ENCODE assay signal across 1 cellular context in the genomic region with DNA sequence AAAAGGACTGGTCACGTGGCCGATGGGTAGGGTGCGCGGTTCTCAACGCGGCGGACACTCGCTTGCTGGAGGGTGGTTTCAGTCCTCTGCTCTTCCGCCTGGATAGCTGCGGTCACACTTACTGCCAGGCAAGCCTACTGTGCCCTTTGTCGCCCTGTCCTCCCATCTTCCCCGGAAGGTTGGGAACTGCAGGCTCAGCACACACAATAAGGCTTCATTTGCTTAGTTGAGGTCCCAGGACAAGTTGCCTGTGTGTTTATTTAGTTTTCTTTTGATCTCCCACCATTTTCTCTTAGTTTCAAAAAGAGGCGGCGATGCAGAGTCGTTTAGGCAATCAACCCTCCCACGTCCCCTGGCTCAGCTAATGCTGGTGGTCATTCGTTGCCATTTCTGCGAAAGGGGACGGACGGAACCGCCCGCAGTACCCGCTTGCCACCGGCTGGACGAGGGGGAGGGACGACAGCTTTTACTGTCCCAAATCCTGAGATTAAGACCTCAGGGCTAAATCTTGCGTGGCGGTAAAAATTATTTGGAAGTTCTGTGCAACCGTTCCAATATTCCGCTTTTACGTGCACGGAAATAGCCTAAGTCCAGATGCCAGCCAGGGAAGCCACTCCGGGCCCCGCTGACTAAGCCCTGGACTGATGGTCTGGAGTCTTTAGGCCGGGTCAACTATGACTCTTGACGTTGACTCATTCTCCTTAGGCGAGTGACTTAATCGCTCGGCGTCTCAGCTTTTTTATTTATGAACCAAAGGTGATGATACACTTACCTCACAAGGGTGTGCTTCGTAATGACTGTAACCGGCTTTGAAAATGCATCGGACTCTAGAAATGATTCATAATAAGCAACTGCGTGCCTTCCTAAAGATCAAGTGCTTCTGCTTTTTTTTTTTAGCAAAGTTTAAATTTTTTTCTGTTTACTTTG.
A peak's percentile ranks its signal among the peaks of the same experiment; 100 is the strongest.
TF ChIP-seq lines count a peak whose summit lies in the region.

No MANE protein-coding gene starts in this region.

TF ChIP-seq in HepG2, 621 proteins besides CTCF, POLR2A, EP300 and RAD21 (continued from another document and continues in another):
- TF ChIP-seq, protein P1, sequence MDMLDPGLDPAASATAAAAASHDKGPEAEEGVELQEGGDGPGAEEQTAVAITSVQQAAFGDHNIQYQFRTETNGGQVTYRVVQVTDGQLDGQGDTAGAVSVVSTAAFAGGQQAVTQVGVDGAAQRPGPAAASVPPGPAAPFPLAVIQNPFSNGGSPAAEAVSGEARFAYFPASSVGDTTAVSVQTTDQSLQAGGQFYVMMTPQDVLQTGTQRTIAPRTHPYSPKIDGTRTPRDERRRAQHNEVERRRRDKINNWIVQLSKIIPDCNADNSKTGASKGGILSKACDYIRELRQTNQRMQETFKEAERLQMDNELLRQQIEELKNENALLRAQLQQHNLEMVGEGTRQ (IDR thresholded peaks at IDR 0.05; ENCODE audit: low read depth, low read length) = no peak
- TF ChIP-seq, protein P1 (CRISPR knock-in tag; IDR thresholded peaks at IDR 0.05; ENCODE audit: borderline replicate concordance) = peak; percentile 91; the same call in 1 of the 2 replicates
- TF ChIP-seq PHF8 (CRISPR knock-in tag; IDR thresholded peaks at IDR 0.05) = peak; percentile 70
- TF ChIP-seq, protein P2, sequence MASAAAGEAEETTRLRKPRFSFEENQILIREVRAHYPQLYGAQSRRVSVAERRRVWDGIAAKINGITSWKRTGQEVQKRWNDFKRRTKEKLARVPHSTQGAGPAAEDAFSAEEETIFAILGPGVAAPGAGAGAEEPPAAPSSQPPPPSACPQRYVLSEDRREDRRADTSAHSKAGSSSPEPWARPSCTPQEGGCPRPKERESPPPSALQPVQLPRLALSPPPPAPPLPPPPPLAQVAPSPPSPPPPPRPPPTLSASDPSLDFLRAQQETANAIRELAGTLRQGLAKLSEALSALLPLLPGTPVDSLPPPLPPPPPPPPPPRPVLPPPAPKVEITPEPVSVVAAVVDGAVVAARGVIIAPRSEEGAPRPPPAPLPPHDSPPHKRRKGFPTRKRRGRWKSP (CRISPR knock-in tag; IDR thresholded peaks at IDR 0.05) = peak; percentile 69; the same call in 1 of the 2 replicates
- TF ChIP-seq FOSL2 (CRISPR knock-in tag; IDR thresholded peaks at IDR 0.05) = peak; percentile 67
- TF ChIP-seq NFRKB (IDR thresholded peaks at IDR 0.05) = no peak
- TF ChIP-seq ELF3 (CRISPR knock-in tag; IDR thresholded peaks at IDR 0.05) = 0 out of 2 replicates have a peak, but pooled peaks have one; percentile 36
- TF ChIP-seq ZNF34 (CRISPR knock-in tag; IDR thresholded peaks at IDR 0.05; ENCODE audit: borderline replicate concordance) = no peak
- TF ChIP-seq ZMYM3 (CRISPR knock-in tag; IDR thresholded peaks at IDR 0.05) = no peak
- 0 out of 2 replicates have a peak, but pooled peaks have one; percentile 1 for TF ChIP-seq ZNF777 (CRISPR knock-in tag; IDR thresholded peaks at IDR 0.05)
- TF ChIP-seq KLF6 (CRISPR knock-in tag; IDR thresholded peaks at IDR 0.05) = 0 out of 2 replicates have a peak, but pooled peaks have one; percentile 4
- no peak for TF ChIP-seq AGO1 (IDR thresholded peaks at IDR 0.05; ENCODE audit: low read depth, low read length, poor library complexity, severe bottlenecking)
- TF ChIP-seq, protein P3, sequence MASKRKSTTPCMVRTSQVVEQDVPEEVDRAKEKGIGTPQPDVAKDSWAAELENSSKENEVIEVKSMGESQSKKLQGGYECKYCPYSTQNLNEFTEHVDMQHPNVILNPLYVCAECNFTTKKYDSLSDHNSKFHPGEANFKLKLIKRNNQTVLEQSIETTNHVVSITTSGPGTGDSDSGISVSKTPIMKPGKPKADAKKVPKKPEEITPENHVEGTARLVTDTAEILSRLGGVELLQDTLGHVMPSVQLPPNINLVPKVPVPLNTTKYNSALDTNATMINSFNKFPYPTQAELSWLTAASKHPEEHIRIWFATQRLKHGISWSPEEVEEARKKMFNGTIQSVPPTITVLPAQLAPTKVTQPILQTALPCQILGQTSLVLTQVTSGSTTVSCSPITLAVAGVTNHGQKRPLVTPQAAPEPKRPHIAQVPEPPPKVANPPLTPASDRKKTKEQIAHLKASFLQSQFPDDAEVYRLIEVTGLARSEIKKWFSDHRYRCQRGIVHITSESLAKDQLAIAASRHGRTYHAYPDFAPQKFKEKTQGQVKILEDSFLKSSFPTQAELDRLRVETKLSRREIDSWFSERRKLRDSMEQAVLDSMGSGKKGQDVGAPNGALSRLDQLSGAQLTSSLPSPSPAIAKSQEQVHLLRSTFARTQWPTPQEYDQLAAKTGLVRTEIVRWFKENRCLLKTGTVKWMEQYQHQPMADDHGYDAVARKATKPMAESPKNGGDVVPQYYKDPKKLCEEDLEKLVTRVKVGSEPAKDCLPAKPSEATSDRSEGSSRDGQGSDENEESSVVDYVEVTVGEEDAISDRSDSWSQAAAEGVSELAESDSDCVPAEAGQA (IDR thresholded peaks at IDR 0.05; ENCODE audit: low read depth) = no peak
- TF ChIP-seq, protein P3 (CRISPR knock-in tag; IDR thresholded peaks at IDR 0.05; ENCODE audit: borderline replicate concordance) = no peak
- TF ChIP-seq NFKB2 (CRISPR knock-in tag; IDR thresholded peaks at IDR 0.05; ENCODE audit: borderline replicate concordance) = peak; percentile 6; the same call in 1 of the 2 replicates
- no peak for TF ChIP-seq HMG20A (CRISPR knock-in tag; IDR thresholded peaks at IDR 0.05; ENCODE audit: borderline replicate concordance)
- TF ChIP-seq NKX3-1 (CRISPR knock-in tag; IDR thresholded peaks at IDR 0.05) = no peak
- TF ChIP-seq, protein P4, sequence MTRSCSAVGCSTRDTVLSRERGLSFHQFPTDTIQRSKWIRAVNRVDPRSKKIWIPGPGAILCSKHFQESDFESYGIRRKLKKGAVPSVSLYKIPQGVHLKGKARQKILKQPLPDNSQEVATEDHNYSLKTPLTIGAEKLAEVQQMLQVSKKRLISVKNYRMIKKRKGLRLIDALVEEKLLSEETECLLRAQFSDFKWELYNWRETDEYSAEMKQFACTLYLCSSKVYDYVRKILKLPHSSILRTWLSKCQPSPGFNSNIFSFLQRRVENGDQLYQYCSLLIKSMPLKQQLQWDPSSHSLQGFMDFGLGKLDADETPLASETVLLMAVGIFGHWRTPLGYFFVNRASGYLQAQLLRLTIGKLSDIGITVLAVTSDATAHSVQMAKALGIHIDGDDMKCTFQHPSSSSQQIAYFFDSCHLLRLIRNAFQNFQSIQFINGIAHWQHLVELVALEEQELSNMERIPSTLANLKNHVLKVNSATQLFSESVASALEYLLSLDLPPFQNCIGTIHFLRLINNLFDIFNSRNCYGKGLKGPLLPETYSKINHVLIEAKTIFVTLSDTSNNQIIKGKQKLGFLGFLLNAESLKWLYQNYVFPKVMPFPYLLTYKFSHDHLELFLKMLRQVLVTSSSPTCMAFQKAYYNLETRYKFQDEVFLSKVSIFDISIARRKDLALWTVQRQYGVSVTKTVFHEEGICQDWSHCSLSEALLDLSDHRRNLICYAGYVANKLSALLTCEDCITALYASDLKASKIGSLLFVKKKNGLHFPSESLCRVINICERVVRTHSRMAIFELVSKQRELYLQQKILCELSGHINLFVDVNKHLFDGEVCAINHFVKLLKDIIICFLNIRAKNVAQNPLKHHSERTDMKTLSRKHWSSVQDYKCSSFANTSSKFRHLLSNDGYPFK (CRISPR knock-in tag; IDR thresholded peaks at IDR 0.05; ENCODE audit: borderline replicate concordance) = peak; percentile 99
- TF ChIP-seq ZNF253 (CRISPR knock-in tag; IDR thresholded peaks at IDR 0.05; ENCODE audit: borderline replicate concordance) = 0 out of 2 replicates have a peak, but pooled peaks have one; percentile 60
- TF ChIP-seq ZSCAN9 (CRISPR knock-in tag; IDR thresholded peaks at IDR 0.05; ENCODE audit: borderline replicate concordance) = peak; percentile 9; the same call in 1 of the 2 replicates
- TF ChIP-seq, protein P5, sequence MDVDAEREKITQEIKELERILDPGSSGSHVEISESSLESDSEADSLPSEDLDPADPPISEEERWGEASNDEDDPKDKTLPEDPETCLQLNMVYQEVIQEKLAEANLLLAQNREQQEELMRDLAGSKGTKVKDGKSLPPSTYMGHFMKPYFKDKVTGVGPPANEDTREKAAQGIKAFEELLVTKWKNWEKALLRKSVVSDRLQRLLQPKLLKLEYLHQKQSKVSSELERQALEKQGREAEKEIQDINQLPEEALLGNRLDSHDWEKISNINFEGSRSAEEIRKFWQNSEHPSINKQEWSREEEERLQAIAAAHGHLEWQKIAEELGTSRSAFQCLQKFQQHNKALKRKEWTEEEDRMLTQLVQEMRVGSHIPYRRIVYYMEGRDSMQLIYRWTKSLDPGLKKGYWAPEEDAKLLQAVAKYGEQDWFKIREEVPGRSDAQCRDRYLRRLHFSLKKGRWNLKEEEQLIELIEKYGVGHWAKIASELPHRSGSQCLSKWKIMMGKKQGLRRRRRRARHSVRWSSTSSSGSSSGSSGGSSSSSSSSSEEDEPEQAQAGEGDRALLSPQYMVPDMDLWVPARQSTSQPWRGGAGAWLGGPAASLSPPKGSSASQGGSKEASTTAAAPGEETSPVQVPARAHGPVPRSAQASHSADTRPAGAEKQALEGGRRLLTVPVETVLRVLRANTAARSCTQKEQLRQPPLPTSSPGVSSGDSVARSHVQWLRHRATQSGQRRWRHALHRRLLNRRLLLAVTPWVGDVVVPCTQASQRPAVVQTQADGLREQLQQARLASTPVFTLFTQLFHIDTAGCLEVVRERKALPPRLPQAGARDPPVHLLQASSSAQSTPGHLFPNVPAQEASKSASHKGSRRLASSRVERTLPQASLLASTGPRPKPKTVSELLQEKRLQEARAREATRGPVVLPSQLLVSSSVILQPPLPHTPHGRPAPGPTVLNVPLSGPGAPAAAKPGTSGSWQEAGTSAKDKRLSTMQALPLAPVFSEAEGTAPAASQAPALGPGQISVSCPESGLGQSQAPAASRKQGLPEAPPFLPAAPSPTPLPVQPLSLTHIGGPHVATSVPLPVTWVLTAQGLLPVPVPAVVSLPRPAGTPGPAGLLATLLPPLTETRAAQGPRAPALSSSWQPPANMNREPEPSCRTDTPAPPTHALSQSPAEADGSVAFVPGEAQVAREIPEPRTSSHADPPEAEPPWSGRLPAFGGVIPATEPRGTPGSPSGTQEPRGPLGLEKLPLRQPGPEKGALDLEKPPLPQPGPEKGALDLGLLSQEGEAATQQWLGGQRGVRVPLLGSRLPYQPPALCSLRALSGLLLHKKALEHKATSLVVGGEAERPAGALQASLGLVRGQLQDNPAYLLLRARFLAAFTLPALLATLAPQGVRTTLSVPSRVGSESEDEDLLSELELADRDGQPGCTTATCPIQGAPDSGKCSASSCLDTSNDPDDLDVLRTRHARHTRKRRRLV (CRISPR knock-in tag; IDR thresholded peaks at IDR 0.05) = no peak
- peak; percentile 38; the same call in 1 of the 2 replicates for TF ChIP-seq ZNF564 (CRISPR knock-in tag; IDR thresholded peaks at IDR 0.05)
- peak; percentile 74; the same call in 1 of the 2 replicates for TF ChIP-seq ZMAT3 (CRISPR knock-in tag; conservative IDR thresholded peaks at IDR 0.05)
- TF ChIP-seq MYNN (CRISPR knock-in tag; IDR thresholded peaks at IDR 0.05; ENCODE audit: low read depth) = no peak
- peak; percentile 75 for TF ChIP-seq TAF1 (CRISPR knock-in tag; IDR thresholded peaks at IDR 0.05)
- TF ChIP-seq ARID2 (CRISPR knock-in tag; IDR thresholded peaks at IDR 0.05; ENCODE audit: borderline replicate concordance) = no peak
- TF ChIP-seq, protein P6, sequence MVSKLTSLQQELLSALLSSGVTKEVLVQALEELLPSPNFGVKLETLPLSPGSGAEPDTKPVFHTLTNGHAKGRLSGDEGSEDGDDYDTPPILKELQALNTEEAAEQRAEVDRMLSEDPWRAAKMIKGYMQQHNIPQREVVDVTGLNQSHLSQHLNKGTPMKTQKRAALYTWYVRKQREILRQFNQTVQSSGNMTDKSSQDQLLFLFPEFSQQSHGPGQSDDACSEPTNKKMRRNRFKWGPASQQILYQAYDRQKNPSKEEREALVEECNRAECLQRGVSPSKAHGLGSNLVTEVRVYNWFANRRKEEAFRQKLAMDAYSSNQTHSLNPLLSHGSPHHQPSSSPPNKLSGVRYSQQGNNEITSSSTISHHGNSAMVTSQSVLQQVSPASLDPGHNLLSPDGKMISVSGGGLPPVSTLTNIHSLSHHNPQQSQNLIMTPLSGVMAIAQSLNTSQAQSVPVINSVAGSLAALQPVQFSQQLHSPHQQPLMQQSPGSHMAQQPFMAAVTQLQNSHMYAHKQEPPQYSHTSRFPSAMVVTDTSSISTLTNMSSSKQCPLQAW (CRISPR knock-in tag; IDR thresholded peaks at IDR 0.05) = peak; percentile 39; the same call in 1 of the 2 replicates
- no peak for TF ChIP-seq PHB2 (IDR thresholded peaks at IDR 0.05; ENCODE audit: partially characterized antibody)
- peak; percentile 39; the same call in 1 of the 2 replicates for TF ChIP-seq ZNF441 (CRISPR knock-in tag; IDR thresholded peaks at IDR 0.05; ENCODE audit: borderline replicate concordance)
- TF ChIP-seq, protein P7, sequence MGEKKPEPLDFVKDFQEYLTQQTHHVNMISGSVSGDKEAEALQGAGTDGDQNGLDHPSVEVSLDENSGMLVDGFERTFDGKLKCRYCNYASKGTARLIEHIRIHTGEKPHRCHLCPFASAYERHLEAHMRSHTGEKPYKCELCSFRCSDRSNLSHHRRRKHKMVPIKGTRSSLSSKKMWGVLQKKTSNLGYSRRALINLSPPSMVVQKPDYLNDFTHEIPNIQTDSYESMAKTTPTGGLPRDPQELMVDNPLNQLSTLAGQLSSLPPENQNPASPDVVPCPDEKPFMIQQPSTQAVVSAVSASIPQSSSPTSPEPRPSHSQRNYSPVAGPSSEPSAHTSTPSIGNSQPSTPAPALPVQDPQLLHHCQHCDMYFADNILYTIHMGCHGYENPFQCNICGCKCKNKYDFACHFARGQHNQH (CRISPR knock-in tag; IDR thresholded peaks at IDR 0.05) = peak; percentile 19; the same call in 1 of the 2 replicates
- no peak for TF ChIP-seq CEBPG (CRISPR knock-in tag; IDR thresholded peaks at IDR 0.05)
- TF ChIP-seq ZFP90 (CRISPR knock-in tag; IDR thresholded peaks at IDR 0.05; ENCODE audit: borderline replicate concordance) = 0 out of 2 replicates have a peak, but pooled peaks have one; percentile 2
- peak; percentile 53; the same call in 1 of the 2 replicates for TF ChIP-seq ZNF331 (CRISPR knock-in tag; IDR thresholded peaks at IDR 0.05)
- TF ChIP-seq ZNF546 (CRISPR knock-in tag; conservative IDR thresholded peaks at IDR 0.05) = peak; percentile 100
- no peak for TF ChIP-seq SNAPC2 (CRISPR knock-in tag; IDR thresholded peaks at IDR 0.05)
